ENCODE assay signal across 23 cellular contexts in the genomic region with DNA sequence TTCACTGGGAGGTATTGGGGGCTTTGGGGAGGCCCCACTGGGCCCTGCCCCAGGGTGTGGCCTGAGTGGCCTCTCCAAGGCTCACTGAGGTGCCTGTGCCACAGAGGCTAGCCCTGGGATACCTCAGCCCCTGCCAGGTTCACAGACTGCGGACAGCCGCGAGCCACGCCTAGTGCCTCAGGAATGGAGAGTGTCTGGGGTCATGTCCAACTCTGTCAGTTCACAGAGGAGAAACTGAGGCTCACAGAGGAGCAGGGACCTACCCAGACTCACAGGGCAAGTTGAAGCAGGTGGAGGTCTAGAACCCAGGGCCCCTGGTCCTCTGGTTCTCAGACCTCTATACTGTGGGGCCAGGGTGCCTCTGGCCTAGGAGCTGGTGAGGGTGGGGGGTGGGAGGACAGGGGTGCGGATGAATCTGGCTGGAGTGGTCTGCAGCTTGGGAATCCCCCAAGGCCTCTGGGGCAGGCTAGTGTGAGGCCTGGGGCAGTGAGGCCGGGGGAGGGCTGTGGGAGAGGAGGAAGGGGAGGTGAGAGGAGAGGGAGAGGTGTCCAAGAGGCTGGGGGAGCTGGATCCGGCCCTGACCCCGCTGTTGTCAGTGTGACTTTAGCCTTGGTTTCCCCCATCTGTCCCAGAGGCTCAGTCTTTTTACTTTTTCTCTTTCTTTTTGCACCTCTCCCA. TPM values are rescaled to one million over a fixed set of nuclear protein-coding genes. Genes with fewer than 3 reads are reported as not detected.
A peak's percentile ranks its signal among the peaks of the same experiment; 100 is the strongest.
DNase-seq lines count a peak whose midpoint lies in the region; ATAC-seq and TF ChIP-seq lines count a peak whose summit lies in the region.
"Had no signal": no experiment of that assay in that cellular context is flagged by ENCODE, and none has a peak within 500 bp of the region (broad histone marks: within the 10 kb centered on the region; RNA-seq: fewer than 3 reads in every experiment).

No MANE protein-coding gene starts in this region.

- H3K27me3 ChIP-seq in gastroesophageal sphincter (no peaks in the 10 kb centered on the region), upper lobe of right lung (no peaks in the 10 kb centered on the region), left lung (no peaks in the 10 kb centered on the region)
- H3K27me3 ChIP-seq: BLaER1 treated with 17β-estradiol and CSF1 and Interleukin-3, amounts not matched to agents 10 nM and 100 nM had no signal

- 89 to 93% methylated on average over 2 of the region's 8 CpGs for WGBS in gastroesophageal sphincter (ENCODE audit: low coverage in 1 of 2), 2 donors

- DNase-seq in activated effector memory CD4-positive, alpha-beta T cell treated with anti-CD3 and anti-CD28 coated beads, Interleukin-2, amount 50 U/mL, for 16 hours, result peak; percentile 54
- no peak for DNase-seq in activated effector memory CD4-positive, alpha-beta T cell treated with Interleukin-2 at 50 U/mL for 16 hours
- no peak for DNase-seq in osteocyte (ENCODE audit: extremely low spot score, unreplicated experiment)
- DNase-seq in upper lobe of right lung, result peak; percentile 38
- no peak for DNase-seq in left lung
- DNase-seq in NCI-H2081 (lab: John Stamatoyannopoulos, UW), result no peak
- no peak for DNase-seq in stimulated activated naive CD4-positive, alpha-beta T cell (lab: John Stamatoyannopoulos, UW)
- DNase-seq: activated CD4-positive, alpha-beta T cell treated with anti-CD3 and anti-CD28 coated beads for 36 hours; activated gamma-delta T cell treated with Interleukin-2 at 50 U/mL for 16 hours; EL; foreskin fibroblast; HCEC 1CT; hippocampal formation; NCI-H1092 treated with DMSO at 0.1 percent for 48 hours; NCI-H2081 treated with DMSO at 0.1 percent for 48 hours; NCI-H524 treated with DMSO at 0.1 percent for 48 hours; nephron progenitor cell; stimulated activated CD4-positive, alpha-beta T cell treated with anti-CD3 and anti-CD28 coated beads, Interleukin-12 subunit alpha, Interleukin-12 subunit beta, amount 100 ng/mL, for 4 hours; SW 1271 had no signal

- no peak for TF ChIP-seq POLR2A in gastroesophageal sphincter (IDR thresholded peaks at IDR 0.05)

- ATAC-seq in gastroesophageal sphincter (no peak), upper lobe of right lung (peak; percentile 8), left lung (no peak)
- ATAC-seq: A549; activated CD4-positive, alpha-beta T cell treated with anti-CD3 and anti-CD28 coated beads for 36 hours had no signal

- peak overlapping the region; percentile 78 for H3K27ac Mint-ChIP-seq in osteocyte (ENCODE audit: unreplicated experiment)
- H3K27ac Mint-ChIP-seq: activated CD4-positive, alpha-beta T cell treated with anti-CD3 and anti-CD28 coated beads for 36 hours; dendritic cell treated with granulocyte-macrophage colony-stimulating factor and Interleukin-4, amounts not matched to agents 40 ng/mL and 50 ng/mL, for 4 days; nephron progenitor cell had no signal

- H3K4me1 ChIP-seq in gastroesophageal sphincter (peaks cover 0 to 40% (median 8%) of the 10 kb centered on the region in 3 donors), upper lobe of right lung (no peaks in the 10 kb centered on the region), left lung (peaks cover 0 to 4% of the 10 kb centered on the region in 2 donors)
- H3K4me1 ChIP-seq: A549 had no signal

- H3K9me3 ChIP-seq in gastroesophageal sphincter, result no peaks in the 10 kb centered on the region
- H3K9me3 ChIP-seq in upper lobe of right lung, result no peaks in the 10 kb centered on the region
- H3K9me3 ChIP-seq in left lung, result no peaks in the 10 kb centered on the region
- H3K9me3 ChIP-seq: A549; BLaER1 treated with 17β-estradiol and CSF1 and Interleukin-3, amounts not matched to agents 10 nM and 100 nM had no signal

- no peak for TF ChIP-seq EP300 in gastroesophageal sphincter (IDR thresholded peaks at IDR 0.05)

- TF ChIP-seq CTCF in gastroesophageal sphincter (IDR thresholded peaks at IDR 0.05) (no peak), osteocyte (IDR thresholded peaks at IDR 0.05) (no peak), upper lobe of right lung (IDR thresholded peaks at IDR 0.05) (no peak), left lung (IDR thresholded peaks at IDR 0.05) (no peak)

- H3K27me3 Mint-ChIP-seq in osteocyte (ENCODE audit: unreplicated experiment), result peaks cover 6% of the 10 kb centered on the region

- intact Hi-C loops in upper lobe of right lung (cut with DNase I) (no loop called here), left lung (cut with DNase I) (no loop called here)

- H3K4me3 ChIP-seq in gastroesophageal sphincter (no peak overlapping the region), upper lobe of right lung (no peak overlapping the region), left lung (no peak overlapping the region)
- H3K4me3 ChIP-seq: A549; BLaER1 treated with 17β-estradiol and CSF1 and Interleukin-3, amounts not matched to agents 10 nM and 100 nM had no signal

- peak overlapping the region in 3 of 4 donors; percentile 70 to 73 (median 73) for H3K27ac ChIP-seq in gastroesophageal sphincter
- H3K27ac ChIP-seq in upper lobe of right lung, result no peak overlapping the region
- H3K27ac ChIP-seq in left lung, result no peak overlapping the region
- H3K27ac ChIP-seq: A549; BLaER1 treated with 17β-estradiol and CSF1 and Interleukin-3, amounts not matched to agents 10 nM and 100 nM had no signal

- H3K36me3 Mint-ChIP-seq in osteocyte (ENCODE audit: unreplicated experiment), result no peaks in the 10 kb centered on the region

- H3K36me3 ChIP-seq in gastroesophageal sphincter, result no peaks in the 10 kb centered on the region
- no peaks in the 10 kb centered on the region for H3K36me3 ChIP-seq in upper lobe of right lung
- H3K36me3 ChIP-seq in left lung, result no peaks in the 10 kb centered on the region
- H3K36me3 ChIP-seq: BLaER1 treated with 17β-estradiol and CSF1 and Interleukin-3, amounts not matched to agents 10 nM and 100 nM had no signal

- no peak overlapping the region for H3K4me3 Mint-ChIP-seq in osteocyte (ENCODE audit: unreplicated experiment)
- H3K4me3 Mint-ChIP-seq: activated CD4-positive, alpha-beta T cell treated with anti-CD3 and anti-CD28 coated beads for 36 hours; dendritic cell treated with granulocyte-macrophage colony-stimulating factor and Interleukin-4, amounts not matched to agents 40 ng/mL and 50 ng/mL, for 4 days; nephron progenitor cell had no signal

- no peaks in the 10 kb centered on the region for H3K9me3 Mint-ChIP-seq in osteocyte (ENCODE audit: unreplicated experiment)
- H3K9me3 Mint-ChIP-seq: dendritic cell treated with granulocyte-macrophage colony-stimulating factor and Interleukin-4, amounts not matched to agents 40 ng/mL and 50 ng/mL, for 4 days; nephron progenitor cell had no signal

- peaks cover 22% of the 10 kb centered on the region for H3K4me1 Mint-ChIP-seq in osteocyte (ENCODE audit: unreplicated experiment)

RNA-seq across cellular contexts. Expression of a gene that starts 20.0 kb away (rescaled TPM):
- total RNA-seq in gastroesophageal sphincter (under 1 TPM in 3 of 4 donors, not detected in 1; 0.15 to 0.27 (median 0.19) TPM), osteocyte (1.0 and 2.5 TPM in 2 replicates), upper lobe of right lung (0.64 TPM), left lung (under 1 TPM; 0.76 TPM)

RNA-seq across cellular contexts. Expression of a gene that starts 34.5 kb away (rescaled TPM):
- total RNA-seq in gastroesophageal sphincter, result not detected
- total RNA-seq in osteocyte, result not detected in 2 replicates
- not detected for total RNA-seq in upper lobe of right lung
- total RNA-seq in left lung, result under 1 TPM in 1 of 2 donors, not detected in 1; 0.16 TPM
- total RNA-seq: activated CD4-positive, alpha-beta T cell treated with anti-CD3 and anti-CD28 coated beads for 36 hours had no signal

RNA-seq across cellular contexts. Expression of a gene that starts 54.8 kb away (rescaled TPM):
- total RNA-seq in gastroesophageal sphincter, result not detected
- total RNA-seq in osteocyte, result not detected in 2 replicates
- not detected for total RNA-seq in upper lobe of right lung
- total RNA-seq in left lung, result not detected
- total RNA-seq: activated CD4-positive, alpha-beta T cell treated with anti-CD3 and anti-CD28 coated beads for 36 hours had no signal

Comparison
In these comparisons a context has a peak if more than half of its experiments do, and no peak if none do; other contexts are left out.
1. DNase-seq: peak in activated effector memory CD4-positive, alpha-beta T cell treated with anti-CD3 and anti-CD28 coated beads, Interleukin-2, amount 50 U/mL, for 16 hours (single experiment) and upper lobe of right lung (single experiment); none in activated effector memory CD4-positive, alpha-beta T cell treated with Interleukin-2 at 50 U/mL for 16 hours (single experiment), osteocyte (single experiment), left lung (0 of 2), NCI-H2081 (0 of 2) and stimulated activated naive CD4-positive, alpha-beta T cell (0 of 6).
2. H3K27ac ChIP-seq: peak in gastroesophageal sphincter (3 of 4); none in upper lobe of right lung (single experiment) and left lung (0 of 2).